In the genomic region with DNA sequence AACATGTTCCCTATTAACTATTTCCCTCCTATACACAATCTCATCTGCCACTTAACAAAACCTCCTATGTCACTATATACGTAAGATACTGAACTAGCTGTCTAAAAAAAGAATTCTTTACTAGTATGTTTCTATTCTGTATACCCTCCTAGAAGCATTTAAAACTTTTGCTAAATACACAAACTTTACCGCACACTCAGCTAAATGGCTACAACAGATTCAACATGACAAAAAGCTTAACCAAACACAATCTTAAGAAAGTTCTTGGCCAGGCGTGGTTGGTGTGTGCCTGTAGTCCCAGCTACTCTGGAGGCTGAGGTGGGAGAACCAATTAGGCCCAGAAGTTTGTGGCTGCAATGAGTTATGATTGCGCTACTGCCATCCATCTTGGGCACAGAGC, we compare ENCODE assay signal across 19 cellular contexts. TPM values are rescaled to one million over a fixed set of nuclear protein-coding genes. Genes with fewer than 3 reads are reported as not detected.
DNase-seq lines count a peak whose midpoint lies in the region; ATAC-seq, FAIRE-seq and TF ChIP-seq lines count a peak whose summit lies in the region.
"Had no signal": no experiment of that assay in that cellular context is flagged by ENCODE, and none has a peak within 500 bp of the region (broad histone marks: within the 10 kb centered on the region; RNA-seq: fewer than 3 reads in every experiment).

No MANE protein-coding gene starts in this region.

- no peak overlapping the region for H3K14ac ChIP-seq in trophoblast cell (ENCODE audit: low read length)

- no peak overlapping the region for H3K9ac ChIP-seq in HepG2 (ENCODE audit: insufficient read depth, low read depth, low read length)
- no peak overlapping the region for H3K9ac ChIP-seq in trophoblast cell (ENCODE audit: low read length)

- H3K4ac ChIP-seq in trophoblast cell (ENCODE audit: low read depth, low read length): peak overlapping the region; percentile 46

- CTCF ChIA-PET in HepG2 (lab: Yijun Ruan, JAX; ENCODE audit: low intra/inter-chr PET ratio, low total read pairs): no interaction called here
- CTCF ChIA-PET in CD4-positive, alpha-beta memory T cell (lab: Charles Lee; ENCODE audit: partially characterized antibody): interaction anchor here (0.8 kb wide), 1 partner anchor 18 kb away, joined by 3 read pairs; no protein-coding TSS in a partner anchor

- H3K27me3 ChIP-seq in HepG2 (ENCODE audit: control insufficient read depth in 1 of 2, insufficient read depth in 2 of 2, low read length in 2 of 2) (no peaks in the 10 kb centered on the region), right lobe of liver (no peaks in the 10 kb centered on the region), trophoblast cell (ENCODE audit: insufficient read depth, low read length) (no peaks in the 10 kb centered on the region)
- no peaks in the 10 kb centered on the region for H3K27me3 ChIP-seq in CD4-positive, alpha-beta memory T cell (ENCODE audit: insufficient read depth, low read length)

- no peak overlapping the region for H2BK12ac ChIP-seq in trophoblast cell (ENCODE audit: low read length)

- H3K4me3 Mint-ChIP-seq in CD4-positive, alpha-beta memory T cell: no peak overlapping the region
- no peak overlapping the region for H3K4me3 Mint-ChIP-seq in T-helper 17 cell
- H3K4me3 Mint-ChIP-seq: B cell, HFFc6 had no signal

- peak overlapping the region in 5 of 7 donors; percentile 15 to 42 (median 27) for H3K27ac Mint-ChIP-seq in CD4-positive, alpha-beta memory T cell
- peak overlapping the region; percentile 34 for H3K27ac Mint-ChIP-seq in T-helper 17 cell
- H3K27ac Mint-ChIP-seq: B cell, HFFc6 had no signal

- WGBS in HepG2 (ENCODE audit: low lambda C conversion rate): 99% methylated on average over 4 of the region's 4 CpGs
- 94% methylated on average over 4 of the region's 4 CpGs for WGBS in right lobe of liver (ENCODE audit: insufficient coverage, low coverage, low lambda C conversion rate, missing lambda C conversion rate)
- WGBS in trophoblast cell (ENCODE audit: extremely low coverage, insufficient coverage, insufficient read length): no CpG with 5 or more reads among the region's 4 CpGs

- no peak for TF ChIP-seq POLR2A in HepG2 (IDR thresholded peaks at IDR 0.05; ENCODE audit: insufficient read depth in 1 of 2, low read depth in 2 of 2, low read length in 2 of 2)
- TF ChIP-seq POLR2A in right lobe of liver (IDR thresholded peaks at IDR 0.05): no peak

- no peak overlapping the region for H3K4me2 ChIP-seq in HepG2 (ENCODE audit: low read depth, low read length)
- H3K4me2 ChIP-seq in trophoblast cell (ENCODE audit: low read length): no peak overlapping the region

- H3K79me2 ChIP-seq in HepG2 (ENCODE audit: insufficient read depth, low read length) (peaks cover 76% of the 10 kb centered on the region), trophoblast cell (ENCODE audit: control insufficient read depth, insufficient read depth, low read length, poor library complexity) (no peaks in the 10 kb centered on the region)

- DNase-seq in HepG2 (ENCODE audit: low spot score) (no peak), right lobe of liver (no peak), T-helper 17 cell (no peak), trophoblast cell (no peak), NCI-H2081 (lab: John Stamatoyannopoulos, UW) (no peak), NCI-H2196 treated with DMSO at 0.1 percent for 48 hours (lab: John Stamatoyannopoulos, UW; ENCODE audit: unreplicated experiment) (no peak), NOMO-1 treated with DMSO at 0.1 percent for 48 hours (lab: John Stamatoyannopoulos, UW; ENCODE audit: unreplicated experiment) (no peak)
- DNase-seq in CD4-positive, alpha-beta memory T cell: no peak
- DNase-seq: 8988T, ACHN, C1 segment of cervical spinal cord, DMS53, GF-D8, HCEC 1CT, HFFc6 had no signal

- H3K9me3 ChIP-seq in HepG2 (ENCODE audit: low read length) (no peaks in the 10 kb centered on the region), right lobe of liver (no peaks in the 10 kb centered on the region), T-helper 17 cell (ENCODE audit: control insufficient read depth, low read length, poor library complexity, severe bottlenecking) (no peaks in the 10 kb centered on the region), trophoblast cell (ENCODE audit: insufficient read depth, low read depth, low read length) (no peaks in the 10 kb centered on the region)
- no peaks in the 10 kb centered on the region for H3K9me3 ChIP-seq in CD4-positive, alpha-beta memory T cell (ENCODE audit: control insufficient read depth in 1 of 2, low read length in 2 of 2)

- H3K36me3 Mint-ChIP-seq in CD4-positive, alpha-beta memory T cell: peaks cover 34 to 68% of the 10 kb centered on the region in 2 donors
- peaks cover 8% of the 10 kb centered on the region for H3K36me3 Mint-ChIP-seq in T-helper 17 cell (ENCODE audit: low read depth)

- H2BK120ac ChIP-seq in trophoblast cell (ENCODE audit: insufficient read depth, low read length, poor library complexity): no peak overlapping the region

- H4K12ac ChIP-seq in trophoblast cell (ENCODE audit: low read depth, low read length): no peak overlapping the region

- no peak for TF ChIP-seq RAD21 in HepG2 (CRISPR knock-in tag; IDR thresholded peaks at IDR 0.05)

- peaks cover 41 to 74% (median 52%) of the 10 kb centered on the region in 4 donors for H3K4me1 Mint-ChIP-seq in CD4-positive, alpha-beta memory T cell
- peaks cover 29% of the 10 kb centered on the region for H3K4me1 Mint-ChIP-seq in T-helper 17 cell

- H4K8ac ChIP-seq in trophoblast cell (ENCODE audit: low read depth, low read length): no peak overlapping the region

- TF ChIP-seq CTCF in HepG2 (CRISPR knock-in tag; IDR thresholded peaks at IDR 0.05): no peak
- no peak for TF ChIP-seq CTCF in right lobe of liver (IDR thresholded peaks at IDR 0.05)

- intact Hi-C loops in HepG2 (cut with micrococcal nuclease; ENCODE audit: unreplicated experiment) (no loop called here), right lobe of liver (cut with DNase I) (no loop called here)
- intact Hi-C loops in CD4-positive, alpha-beta memory T cell (cut with micrococcal nuclease): no loop called here

- H3K36me3 ChIP-seq in HepG2 (replicated peaks in 1 of 2; ENCODE audit: control insufficient read depth in 1 of 2, insufficient read depth in 2 of 2, low read length in 2 of 2) (peaks cover 12 to 82% of the 10 kb centered on the region in 2 experiments), right lobe of liver (peaks cover 0 to 50% (median 3%) of the 10 kb centered on the region in 4 donors), trophoblast cell (ENCODE audit: control insufficient read depth in 1 of 2, insufficient read depth in 2 of 2, low read length in 2 of 2) (peaks cover 20% of the 10 kb centered on the region in 2 experiments)
- peaks cover 4% of the 10 kb centered on the region for H3K36me3 ChIP-seq in CD4-positive, alpha-beta memory T cell (ENCODE audit: insufficient read depth, low read length)

- peaks cover 2% of the 10 kb centered on the region for H3K4me1 ChIP-seq in HepG2 (ENCODE audit: insufficient read depth, low read length)
- peaks cover 0 to 13% (median 7%) of the 10 kb centered on the region in 4 donors for H3K4me1 ChIP-seq in right lobe of liver
- peaks cover 61% of the 10 kb centered on the region for H3K4me1 ChIP-seq in CD4-positive, alpha-beta memory T cell (ENCODE audit: insufficient read depth, low read length)
- peaks cover 0 to 2% of the 10 kb centered on the region in 2 experiments for H3K4me1 ChIP-seq in trophoblast cell (ENCODE audit: control insufficient read depth in 1 of 2, insufficient read depth in 2 of 2, low read length in 2 of 2)

- H3K18ac ChIP-seq in trophoblast cell (ENCODE audit: low read length): no peak overlapping the region

- POLR2A ChIA-PET in HepG2 (lab: Yijun Ruan, JAX): no interaction called here
- POLR2A ChIA-PET in CD4-positive, alpha-beta memory T cell (lab: Charles Lee; ENCODE audit: partially characterized antibody): no interaction called here

- H2BK5ac ChIP-seq in trophoblast cell (ENCODE audit: low read depth, low read length, poor library complexity): no peak overlapping the region

- peaks cover 22% of the 10 kb centered on the region; the same call in 1 of the 2 replicates for H4K20me1 ChIP-seq in HepG2 (ENCODE audit: insufficient read depth, low read length)

- H3K27me3 Mint-ChIP-seq in CD4-positive, alpha-beta memory T cell: no peaks in the 10 kb centered on the region
- H3K27me3 Mint-ChIP-seq in T-helper 17 cell: no peaks in the 10 kb centered on the region
- H3K27me3 Mint-ChIP-seq: B cell had no signal

- H3K79me1 ChIP-seq in trophoblast cell (ENCODE audit: low read length): no peaks in the 10 kb centered on the region

- TF ChIP-seq EP300 in HepG2 (IDR thresholded peaks at IDR 0.05; ENCODE audit: low read depth in 2 of 2, low read length in 2 of 2): no peak
- no peak for TF ChIP-seq EP300 in HepG2 (CRISPR knock-in tag; IDR thresholded peaks at IDR 0.05; ENCODE audit: borderline replicate concordance)

- no TSS peak for BruUV-seq in HepG2 (replicated peaks; lab: Mats Ljungman, UMichigan)

- H3K23ac ChIP-seq in trophoblast cell (ENCODE audit: low read length): no peak overlapping the region

- H3K4me3 ChIP-seq in HepG2 (replicated peaks in 1 of 3; ENCODE audit: insufficient read depth in 1 of 3, low read depth in 2 of 3, low read length in 3 of 3) (no peak overlapping the region), right lobe of liver (no peak overlapping the region), trophoblast cell (ENCODE audit: low read depth, low read length) (no peak overlapping the region)
- no peak overlapping the region for H3K4me3 ChIP-seq in CD4-positive, alpha-beta memory T cell (ENCODE audit: low read length in 2 of 2)

- no peak overlapping the region for H3K27ac ChIP-seq in HepG2 (ENCODE audit: extremely low read length, insufficient read depth, low read length)
- no peak overlapping the region for H3K27ac ChIP-seq in right lobe of liver
- no peak overlapping the region for H3K27ac ChIP-seq in CD4-positive, alpha-beta memory T cell (ENCODE audit: low read depth, low read length)
- no peak overlapping the region for H3K27ac ChIP-seq in trophoblast cell (ENCODE audit: low read depth, low read length)

- no peaks in the 10 kb centered on the region for H3K9me3 Mint-ChIP-seq in CD4-positive, alpha-beta memory T cell
- H3K9me3 Mint-ChIP-seq: HFFc6 had no signal

- H4K91ac ChIP-seq in trophoblast cell (ENCODE audit: low read depth, low read length): no peak overlapping the region

- H2AK5ac ChIP-seq in trophoblast cell (ENCODE audit: low read length): no peak overlapping the region

- H2AFZ ChIP-seq in HepG2 (ENCODE audit: low read length) (no peak overlapping the region), trophoblast cell (ENCODE audit: insufficient read depth, low read length, poor library complexity) (no peak overlapping the region)

- in situ Hi-C loops in HepG2 (cut with HindIII; ENCODE audit: extremely low pct_ligation_motif_present, low pct_unique_long_range_greater_than_20kb): no loop called here

- no peak for FAIRE-seq in HepG2 (lab: Jason Lieb, UNC)
- FAIRE-seq: GM19239, H1, HTR-8/SVneo had no signal

- ATAC-seq in HepG2 (no peak), right lobe of liver (no peak), T-helper 17 cell (no peak)

RNA-seq across cellular contexts. Expression of a gene that starts 20.0 kb away (rescaled TPM):
- 69.1 and 70.9 TPM in 2 replicates for total RNA-seq in HepG2 (2016; rRNA removed; fragmentation: Illumina TruSeq; extraction: Trizol)
- 28.7 and 34.2 TPM in 2 replicates for total RNA-seq in HepG2 (2016; cell fraction: cytosol; rRNA removed; fragmentation: Illumina TruSeq; extraction: Trizol; ENCODE audit: low read depth)
- total RNA-seq in HepG2 (2016; cell fraction: insoluble cytoplasmic fraction; rRNA removed; fragmentation: Illumina TruSeq; extraction: Trizol): 60.8 and 66.7 TPM in 2 replicates
- 34.4 and 35.2 TPM in 2 replicates for total RNA-seq in HepG2 (2016; cell fraction: membrane; rRNA removed; fragmentation: Illumina TruSeq; extraction: Trizol)
- 74.9 and 87.2 TPM in 2 replicates for total RNA-seq in HepG2 (2016; cell fraction: nucleus; rRNA removed; fragmentation: Illumina TruSeq; extraction: Trizol)
- polyA plus RNA-seq in HepG2 (2011; rRNA removed): 25.2 and 27.4 TPM in 2 replicates
- 9.5 and 15.5 TPM in 2 replicates for polyA plus RNA-seq in HepG2 (2011; cell fraction: cytosol; rRNA removed)
- polyA plus RNA-seq in HepG2 (2011; cell fraction: nucleus; rRNA removed): 22.1 and 24.5 TPM in 2 replicates
- polyA plus RNA-seq in HepG2 (2012): 18.1 and 18.8 TPM in 2 replicates
- polyA plus RNA-seq in HepG2 (2016; cell fraction: cytosol; fragmentation: Illumina TruSeq; extraction: Trizol; ENCODE audit: low read depth): 1.1 and 1.2 TPM in 2 replicates
- polyA plus RNA-seq in HepG2 (2016; cell fraction: insoluble cytoplasmic fraction; fragmentation: Illumina TruSeq; extraction: Trizol; ENCODE audit: low read depth): 22.4 and 23.2 TPM in 2 replicates
- 3.0 and 3.5 TPM in 2 replicates for polyA plus RNA-seq in HepG2 (2016; cell fraction: membrane; fragmentation: Illumina TruSeq; extraction: Trizol; ENCODE audit: low read depth)
- polyA plus RNA-seq in HepG2 (2016; cell fraction: nucleus; fragmentation: Illumina TruSeq; extraction: Trizol; ENCODE audit: insufficient read depth, low read depth): 29.6 and 33.8 TPM in 2 replicates
- 248 and 289 TPM in 2 replicates for polyA minus RNA-seq in HepG2 (2011; rRNA and poly(A)+ RNA removed; ENCODE audit: low replicate concordance)
- 47.7 and 70.8 TPM in 2 replicates for polyA minus RNA-seq in HepG2 (2011; cell fraction: cytosol; rRNA and poly(A)+ RNA removed)
- polyA minus RNA-seq in HepG2 (2011; cell fraction: nucleus; rRNA and poly(A)+ RNA removed): 160 and 215 TPM in 2 replicates
- total RNA-seq in right lobe of liver: 10 to 100 TPM; 22.9 to 36.3 (median 32.5) TPM
- 10 to 100 TPM; 77.8 to 85.4 TPM for total RNA-seq in CD4-positive, alpha-beta memory T cell
- 1 to 10 TPM; 1.8 to 4.4 TPM for polyA plus RNA-seq in CD4-positive, alpha-beta memory T cell
- 10 to 100 TPM; 76.5 to 98.3 TPM for total RNA-seq in T-helper 17 cell
- polyA plus RNA-seq in trophoblast cell (2013): 93.8 and 101 TPM in 2 replicates
